ENCODE assay signal across 31 cellular contexts in genomic region chr3:66385066-66385465, GRCh38.
"Had no signal": no experiment of that assay in that cellular context is flagged by ENCODE, and none has a peak within 500 bp of the region (broad histone marks: within the 10 kb centered on the region; RNA-seq: fewer than 3 reads in every experiment).

No MANE protein-coding gene starts in this region.

- H3K9me3 ChIP-seq: adrenal gland, SJCRH30, SK-N-SH had no signal

- H3K9me3 Mint-ChIP-seq: WTC11 had no signal

- H3K27ac Mint-ChIP-seq: activated CD8-positive, alpha-beta memory T cell treated with anti-CD3 and anti-CD28 coated beads, Interleukin-2, amount 10 ng/mL, durations not matched to agents 7 days and 5 days; activated naive CD4-positive, alpha-beta T cell treated with anti-CD3 and anti-CD28 coated beads for 36 hours; activated naive CD8-positive, alpha-beta T cell treated with anti-CD3 and anti-CD28 coated beads for 36 hours; WTC11 had no signal

- H3K4me1 ChIP-seq: adrenal gland had no signal

- H3K4me3 Mint-ChIP-seq: activated CD8-positive, alpha-beta memory T cell treated with anti-CD3 and anti-CD28 coated beads, Interleukin-2, amount 10 ng/mL, durations not matched to agents 7 days and 5 days; activated CD8-positive, alpha-beta T cell treated with anti-CD3 and anti-CD28 coated beads, Interleukin-2, amount 10 ng/mL, durations not matched to agents 7 days and 5 days; activated naive CD4-positive, alpha-beta T cell treated with anti-CD3 and anti-CD28 coated beads for 36 hours; activated naive CD8-positive, alpha-beta T cell treated with anti-CD3 and anti-CD28 coated beads for 36 hours; activated T-cell treated with anti-CD3 and anti-CD28 coated beads, Interleukin-2, amount 50 U/mL, for 4 hours; T-helper 17 cell; WTC11 had no signal

- H3K27me3 Mint-ChIP-seq: activated CD8-positive, alpha-beta memory T cell treated with anti-CD3 and anti-CD28 coated beads, Interleukin-2, amount 10 ng/mL, durations not matched to agents 7 days and 5 days; activated naive CD8-positive, alpha-beta T cell treated with anti-CD3 and anti-CD28 coated beads for 36 hours; T-helper 17 cell had no signal

- DNase-seq: activated CD4-positive, alpha-beta T cell treated with anti-CD3 and anti-CD28 coated beads for 48 hours; activated CD4-positive, alpha-beta T cell treated with anti-CD3 and anti-CD28 coated beads, Interleukin-2, amount 50 U/mL, for 4 hours; activated CD4-positive, CD25-positive, alpha-beta regulatory T cell treated with anti-CD3 and anti-CD28 coated beads, Interleukin-2, amount 50 U/mL, for 72 hours; activated CD8-positive, alpha-beta memory T cell treated with anti-CD3 and anti-CD28 coated beads, Interleukin-2, amount 10 ng/mL, durations not matched to agents 7 days and 5 days; activated CD8-positive, alpha-beta T cell treated with anti-CD3 and anti-CD28 coated beads, Interleukin-2, amount 10 ng/mL, durations not matched to agents 7 days and 5 days; activated gamma-delta T cell; activated naive CD4-positive, alpha-beta T cell treated with anti-CD3 and anti-CD28 coated beads for 36 hours; activated naive CD8-positive, alpha-beta T cell treated with anti-CD3 and anti-CD28 coated beads for 36 hours; activated T-cell treated with anti-CD3 and anti-CD28 coated beads, Interleukin-2, amount 50 U/mL, for 4 hours; adrenal gland; anterior cingulate cortex; cerebellar nuclear complex; MV-4-11; NCI-H1105; NCI-H1436; NCI-H1694 treated with DMSO at 0.1 percent for 48 hours; NCI-H2029 treated with DMSO at 0.1 percent for 48 hours; NCI-H345; NCI-H510A; NCI-H526 treated with DMSO at 0.1 percent for 48 hours; NCI-H82; OCI-M1; RPMI8226; SJCRH30; SK-N-SH; T-helper 17 cell; T-helper 9 cell had no signal

- H3K27me3 ChIP-seq: adrenal gland, SJCRH30 had no signal

- ATAC-seq: activated CD8-positive, alpha-beta memory T cell treated with anti-CD3 and anti-CD28 coated beads, Interleukin-2, amount 10 ng/mL, durations not matched to agents 7 days and 5 days; activated CD8-positive, alpha-beta T cell treated with anti-CD3 and anti-CD28 coated beads, Interleukin-2, amount 10 ng/mL, durations not matched to agents 7 days and 5 days; activated T-cell treated with anti-CD3 and anti-CD28 coated beads, Interleukin-2, amount 50 U/mL, for 4 hours; Panc1; Right ventricle myocardium inferior; T-helper 17 cell; WTC11 had no signal

- H3K4me3 ChIP-seq: adrenal gland, SJCRH30 had no signal

- H3K27ac ChIP-seq: adrenal gland, KMS-11, SJCRH30 had no signal

- H3K9ac ChIP-seq: KMS-11, SK-N-SH had no signal

- H3K4me2 ChIP-seq: KMS-11, SK-N-SH had no signal
